Comparison of ENCODE assay signal across 1 cellular context in genomic region chr2:11411768-11412448, GRCh38.
TF ChIP-seq lines count a peak whose summit lies in the region.

No MANE protein-coding gene starts in this region.

TF ChIP-seq in HepG2, 621 proteins besides CTCF, POLR2A, EP300 and RAD21 (continued from another document and continues in another):
- TF ChIP-seq ZNF318 (CRISPR knock-in tag; IDR thresholded peaks at IDR 0.05) (no peak), FOXK1 (CRISPR knock-in tag; IDR thresholded peaks at IDR 0.05; ENCODE audit: borderline replicate concordance, low read depth) (peak; percentile 23; the same call in 1 of the 2 replicates), ZBTB33 (CRISPR knock-in tag; IDR thresholded peaks at IDR 0.05) (peak; percentile 94), ZBTB10 (CRISPR knock-in tag; IDR thresholded peaks at IDR 0.05; ENCODE audit: borderline replicate concordance) (no peak), ATF2 (CRISPR knock-in tag; IDR thresholded peaks at IDR 0.05) (0 out of 2 replicates have a peak, but pooled peaks have one; percentile 40), MXI1 (IDR thresholded peaks at IDR 0.05; ENCODE audit: borderline replicate concordance, low read depth, low read length) (0 out of 3 replicates have a peak, but pooled peaks have one; percentile 18), HOMEZ (CRISPR knock-in tag; IDR thresholded peaks at IDR 0.05; ENCODE audit: low read depth) (0 out of 2 replicates have a peak, but pooled peaks have one; percentile 29), ZNF574 (CRISPR knock-in tag; IDR thresholded peaks at IDR 0.05) (0 out of 2 replicates have a peak, but pooled peaks have one; percentile 18), HMGXB4 (CRISPR knock-in tag; IDR thresholded peaks at IDR 0.05; ENCODE audit: borderline replicate concordance in 1 of 2, low read depth in 1 of 2) (peak in 1 of 2 experiments; percentile 65; a peak in 1 of 4 replicates), ZNF501 (CRISPR knock-in tag; IDR thresholded peaks at IDR 0.05) (0 out of 2 replicates have a peak, but pooled peaks have one; percentile 34), BCL6 (CRISPR knock-in tag; IDR thresholded peaks at IDR 0.05) (peak; percentile 71), TFDP2 (CRISPR knock-in tag; IDR thresholded peaks at IDR 0.05) (no peak), NCOA1 (CRISPR knock-in tag; IDR thresholded peaks at IDR 0.05) (no peak), ELF3 (CRISPR knock-in tag; IDR thresholded peaks at IDR 0.05) (0 out of 2 replicates have a peak, but pooled peaks have one; percentile 33), FOSL2 (CRISPR knock-in tag; IDR thresholded peaks at IDR 0.05) (peak; percentile 38), ZNF275 (CRISPR knock-in tag; IDR thresholded peaks at IDR 0.05; ENCODE audit: borderline replicate concordance) (no peak), TARDBP (CRISPR knock-in tag; IDR thresholded peaks at IDR 0.05) (0 out of 2 replicates have a peak, but pooled peaks have one; percentile 33), TEAD2 (CRISPR knock-in tag; IDR thresholded peaks at IDR 0.05) (no peak), THYN1 (CRISPR knock-in tag; IDR thresholded peaks at IDR 0.05; ENCODE audit: borderline replicate concordance, low read depth) (no peak), ZNF589 (CRISPR knock-in tag; conservative IDR thresholded peaks at IDR 0.05) (no peak), ZMAT3 (CRISPR knock-in tag; conservative IDR thresholded peaks at IDR 0.05) (no peak), ISX (CRISPR knock-in tag; conservative IDR thresholded peaks at IDR 0.05) (no peak), ZNF160 (CRISPR knock-in tag; IDR thresholded peaks at IDR 0.05) (no peak), SALL1 (CRISPR knock-in tag; IDR thresholded peaks at IDR 0.05) (peak; percentile 42; the same call in 1 of the 2 replicates)
